In genomic region chr1:173164178-173164577, GRCh38 we compare ENCODE assay signal across 26 cellular contexts.
"Had no signal": no experiment of that assay in that cellular context is flagged by ENCODE, and none has a peak within 500 bp of the region (broad histone marks: within the 10 kb centered on the region; RNA-seq: fewer than 3 reads in every experiment).

No MANE protein-coding gene starts in this region.

- H3K4me3 Mint-ChIP-seq: mesothelial cell of epicardium; naive B cell; natural killer cell; stimulated activated memory B cell treated with anti-CD40 and anti-IgM and Interleukin-4, amounts not matched to agents 10 μg/mL and 1 μg/mL and 100 μg/mL, for 72 hours; stimulated activated naive CD8-positive, alpha-beta T cell treated with anti-CD3 and anti-CD28 coated beads, Interleukin-15, amount 100 ng/mL, for 72 hours; type B pancreatic cell had no signal

- H3K4me1 ChIP-seq: heart left ventricle, left lung, lower lobe of right lung, pancreas, prostate gland, sigmoid colon, tibial nerve, uterus had no signal

- H3K4me1 Mint-ChIP-seq: mesothelial cell of epicardium; naive B cell; stimulated activated memory B cell treated with anti-CD40 and anti-IgM and Interleukin-4, amounts not matched to agents 10 μg/mL and 1 μg/mL and 100 μg/mL, for 72 hours; stimulated activated naive CD8-positive, alpha-beta T cell treated with anti-CD3 and anti-CD28 coated beads, Interleukin-15, amount 100 ng/mL, for 72 hours had no signal

- H3K27me3 Mint-ChIP-seq: naive B cell; stimulated activated memory B cell treated with anti-CD40 and anti-IgM and Interleukin-4, amounts not matched to agents 10 μg/mL and 1 μg/mL and 100 μg/mL, for 72 hours; stimulated activated naive CD8-positive, alpha-beta T cell treated with anti-CD3 and anti-CD28 coated beads, Interleukin-15, amount 100 ng/mL, for 72 hours; type B pancreatic cell had no signal

- FAIRE-seq: pancreas had no signal

- H3K9me3 ChIP-seq: heart left ventricle, left lung, lower lobe of right lung, pancreas, prostate gland, sigmoid colon, tibial nerve, uterus had no signal

- H3K27me3 ChIP-seq: heart left ventricle, left lung, pancreas, sigmoid colon, tibial nerve, uterus had no signal

- H3K27ac Mint-ChIP-seq: mesothelial cell of epicardium; naive B cell; natural killer cell; stimulated activated memory B cell treated with anti-CD40 and anti-IgM and Interleukin-4, amounts not matched to agents 10 μg/mL and 1 μg/mL and 100 μg/mL, for 72 hours; stimulated activated naive CD8-positive, alpha-beta T cell treated with anti-CD3 and anti-CD28 coated beads, Interleukin-15, amount 100 ng/mL, for 72 hours; type B pancreatic cell had no signal

- H3K36me3 ChIP-seq: heart left ventricle, left lung, lower lobe of right lung, pancreas, prostate gland, sigmoid colon, tibial nerve, uterus had no signal

- H3K36me3 Mint-ChIP-seq: mesothelial cell of epicardium; naive B cell; natural killer cell; stimulated activated memory B cell treated with anti-CD40 and anti-IgM and Interleukin-4, amounts not matched to agents 10 μg/mL and 1 μg/mL and 100 μg/mL, for 72 hours; type B pancreatic cell had no signal

- H3K4me3 ChIP-seq: heart left ventricle, left lung, lower lobe of right lung, pancreas, prostate gland, sigmoid colon, tibial nerve, uterus had no signal

- DNase-seq: heart left ventricle; left lung; lower lobe of right lung; mammary epithelial cell; naive B cell; natural killer cell; nucleus accumbens; pancreas; posterior cingulate gyrus; retina; right cardiac atrium; sigmoid colon; small intestine; stimulated activated CD4-positive, alpha-beta T cell treated with anti-CD3 and anti-CD28 coated beads, Interleukin-1b, Interleukin-23, amount 100 ng/mL, for 48 hours; stimulated activated CD4-positive, alpha-beta T cell treated with anti-CD3 and anti-CD28 coated beads, Interleukin-2, amount 100 ng/mL, for 48 hours; stimulated activated CD4-positive, alpha-beta T cell treated with anti-CD3 and anti-CD28 coated beads, Interleukin-4, amount 100 ng/mL, for 4 hours; stimulated activated CD8-positive, alpha-beta memory T cell treated with anti-CD3 and anti-CD28 coated beads, Interleukin-4, amount 100 ng/mL, for 48 hours; stimulated activated naive CD4-positive, alpha-beta T cell treated with Interleukin-2 at 50 U/mL for 16 hours; stimulated activated naive CD8-positive, alpha-beta T cell treated with anti-CD3 and anti-CD28 coated beads, Interleukin-15, amount 100 ng/mL, for 72 hours; substantia nigra; uterus had no signal

- ATAC-seq: heart left ventricle; left lung; lower lobe of right lung; natural killer cell; pancreas; right cardiac atrium; stimulated activated memory B cell treated with anti-CD40 and anti-IgM and Interleukin-4, amounts not matched to agents 10 μg/mL and 1 μg/mL and 100 μg/mL, for 72 hours; stimulated activated naive CD8-positive, alpha-beta T cell treated with anti-CD3 and anti-CD28 coated beads, Interleukin-15, amount 100 ng/mL, for 72 hours had no signal

- H3K27ac ChIP-seq: heart left ventricle, left lung, lower lobe of right lung, pancreas, prostate gland, sigmoid colon, tibial nerve, uterus had no signal

- H3K9me3 Mint-ChIP-seq: natural killer cell; stimulated activated memory B cell treated with anti-CD40 and anti-IgM and Interleukin-4, amounts not matched to agents 10 μg/mL and 1 μg/mL and 100 μg/mL, for 72 hours; stimulated activated naive CD8-positive, alpha-beta T cell treated with anti-CD3 and anti-CD28 coated beads, Interleukin-15, amount 100 ng/mL, for 72 hours; type B pancreatic cell had no signal
